Comparison of ENCODE assay signal across 9 cellular contexts in the genomic region with DNA sequence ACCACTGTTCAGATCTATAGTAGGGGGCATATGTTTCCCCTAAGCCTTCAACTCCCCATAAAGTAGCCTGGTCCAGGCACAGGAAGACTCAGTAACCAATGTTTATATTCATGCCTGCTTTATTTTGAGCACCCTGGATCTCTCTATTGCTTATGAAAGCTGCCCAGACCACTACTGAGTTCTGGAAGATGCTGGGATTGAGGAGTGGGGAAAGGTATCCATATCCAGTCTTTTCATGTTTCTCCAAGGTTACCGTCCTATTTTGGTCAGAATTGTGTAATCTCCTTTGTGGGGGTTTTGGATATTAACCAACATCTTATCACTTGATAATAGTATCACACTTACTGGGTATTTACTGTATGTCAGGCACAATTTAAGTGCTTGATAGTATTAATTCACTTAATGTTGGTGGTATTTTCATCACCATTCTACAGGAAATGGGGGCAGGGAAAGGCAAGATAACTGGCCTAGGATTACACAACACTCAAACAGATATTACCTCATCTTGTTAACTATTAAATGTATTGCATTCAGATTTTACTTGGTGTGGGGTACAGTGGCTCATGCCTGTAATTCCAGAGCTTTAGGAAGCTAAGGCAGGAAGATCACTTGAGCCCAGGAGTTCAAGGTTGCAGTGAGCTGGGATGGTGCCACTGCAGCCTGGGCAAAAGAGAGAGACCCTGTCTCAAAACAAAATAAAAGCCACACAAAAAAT. TPM values are rescaled to one million over a fixed set of nuclear protein-coding genes. Genes with fewer than 3 reads are reported as not detected.
DNase-seq lines count a peak whose midpoint lies in the region; ATAC-seq and TF ChIP-seq lines count a peak whose summit lies in the region.
"Had no signal": no experiment of that assay in that cellular context is flagged by ENCODE, and none has a peak within 500 bp of the region (broad histone marks: within the 10 kb centered on the region; RNA-seq: fewer than 3 reads in every experiment).

No MANE protein-coding gene starts in this region.

- no peak overlapping the region for H4K5ac ChIP-seq in mesendoderm (ENCODE audit: low read length)

- POLR2A ChIA-PET in HEK293 (lab: Yijun Ruan, JAX) (no interaction called here), WTC11 (lab: Charles Lee) (interaction anchor here (0.9 kb wide), 1 partner anchor 12 kb away, joined by 5 read pairs; no protein-coding TSS in a partner anchor)

- H3K56ac ChIP-seq in mesendoderm (ENCODE audit: low read length): no peak overlapping the region

- no peaks in the 10 kb centered on the region; a peak in 1 of 3 replicates for H3K36me3 ChIP-seq in HEK293 (ENCODE audit: control insufficient read depth in 2 of 2, insufficient read depth in 1 of 2, low read length in 2 of 2)
- no peaks in the 10 kb centered on the region for H3K36me3 ChIP-seq in left ventricle myocardium inferior
- H3K36me3 ChIP-seq in smooth muscle cell (ENCODE audit: low read depth): no peaks in the 10 kb centered on the region
- no peaks in the 10 kb centered on the region for H3K36me3 ChIP-seq in mesendoderm (ENCODE audit: control insufficient read depth, insufficient read depth, low read length)
- no peaks in the 10 kb centered on the region for H3K36me3 ChIP-seq in GM23338 (ENCODE audit: insufficient read depth)

- peaks cover 2% of the 10 kb centered on the region for H3K79me1 ChIP-seq in mesendoderm (ENCODE audit: low read length)

- H3K27ac ChIP-seq in HEK293 (ENCODE audit: extremely low read depth, low read depth, low read length): no peak overlapping the region
- H3K27ac ChIP-seq in left ventricle myocardium inferior (replicated peaks): peak overlapping the region; percentile 57
- peak overlapping the region; percentile 70 for H3K27ac ChIP-seq in smooth muscle cell (ENCODE audit: low read depth)
- no peak overlapping the region for H3K27ac ChIP-seq in mesendoderm (ENCODE audit: low read depth, low read length)
- no peak overlapping the region for H3K27ac ChIP-seq in GM23338 (ENCODE audit: low read depth)

- intact Hi-C loops in left ventricle myocardium inferior (cut with micrococcal nuclease): no loop called here

- no peak overlapping the region for H3K23ac ChIP-seq in mesendoderm (ENCODE audit: low read length)

- H3K27me3 Mint-ChIP-seq in WTC11 (ENCODE audit: low read depth): no peaks in the 10 kb centered on the region
- H3K27me3 Mint-ChIP-seq in GM23338 (ENCODE audit: insufficient read depth, low read depth, poor library complexity): no peaks in the 10 kb centered on the region
- H3K27me3 Mint-ChIP-seq: naive B cell had no signal

- H3K79me2 ChIP-seq in smooth muscle cell (ENCODE audit: low read depth): peaks cover 66% of the 10 kb centered on the region
- H3K79me2 ChIP-seq in mesendoderm (ENCODE audit: control insufficient read depth, insufficient read depth, low read length): no peaks in the 10 kb centered on the region
- H3K79me2 ChIP-seq in GM23338 (replicated peaks; ENCODE audit: insufficient read depth): peaks cover 7% of the 10 kb centered on the region; the same call in 1 of the 2 replicates

- H3K27ac Mint-ChIP-seq in WTC11 (no peak overlapping the region), GM23338 (no peak overlapping the region)

- H3K9me3 Mint-ChIP-seq in WTC11 (no peaks in the 10 kb centered on the region), GM23338 (no peaks in the 10 kb centered on the region)
- H3K9me3 Mint-ChIP-seq: naive B cell had no signal

- H3K4me3 ChIP-seq in HEK293 (ENCODE audit: low read depth, low read length): no peak overlapping the region
- H3K4me3 ChIP-seq in left ventricle myocardium inferior: no peak overlapping the region
- no peak overlapping the region for H3K4me3 ChIP-seq in smooth muscle cell
- H3K4me3 ChIP-seq in mesendoderm (ENCODE audit: low read length): no peak overlapping the region
- no peak overlapping the region for H3K4me3 ChIP-seq in GM23338

- no peaks in the 10 kb centered on the region for H3K9me3 ChIP-seq in HEK293 (ENCODE audit: control insufficient read depth, insufficient read depth, low read depth, low read length)
- H3K9me3 ChIP-seq in left ventricle myocardium inferior (replicated peaks): no peaks in the 10 kb centered on the region
- H3K9me3 ChIP-seq in smooth muscle cell (replicated peaks; ENCODE audit: low read depth): no peaks in the 10 kb centered on the region

- ATAC-seq in WTC11 (no peak), GM19395 (IDR thresholded peaks at IDR 0.05; ENCODE audit: unreplicated experiment) (no peak), GM23338 (no peak)

- H4K20me1 ChIP-seq in smooth muscle cell (ENCODE audit: low read depth) (peaks cover 45% of the 10 kb centered on the region), GM23338 (replicated peaks; ENCODE audit: insufficient read depth) (no peaks in the 10 kb centered on the region)

- CTCF ChIA-PET in HEK293 (lab: Yijun Ruan, JAX): interaction anchor here (0.6 to 2.1 kb wide), 2 partner anchors 10 to 1891 kb away, joined by 4 to 6 read pairs; no protein-coding TSS in a partner anchor
- CTCF ChIA-PET in WTC11 (lab: Charles Lee): no interaction called here

- H3K9ac ChIP-seq in smooth muscle cell (ENCODE audit: low read depth) (no peak overlapping the region), mesendoderm (ENCODE audit: low read length) (no peak overlapping the region)

- 20% methylated on average over 1 of the region's 1 CpG for WGBS in smooth muscle cell (ENCODE audit: low lambda C conversion rate)
- WGBS in mesendoderm (ENCODE audit: extremely low coverage, insufficient coverage, low lambda C conversion rate): no CpG with 5 or more reads among the region's 1 CpG

- DNase-seq in WTC11 (ENCODE audit: low spot score) (no peak), left ventricle myocardium inferior (no peak), smooth muscle cell (lab: John Stamatoyannopoulos, UW; ENCODE audit: unreplicated experiment) (no peak), mesendoderm (no peak), 8988T (no peak), GM23338 (ENCODE audit: low spot score) (no peak)
- DNase-seq: naive B cell had no signal

- H3K36me3 Mint-ChIP-seq in WTC11 (no peaks in the 10 kb centered on the region), GM23338 (ENCODE audit: low read depth) (no peaks in the 10 kb centered on the region)
- H3K36me3 Mint-ChIP-seq: naive B cell had no signal

- H3K4me1 ChIP-seq in HEK293 (ENCODE audit: control insufficient read depth, insufficient read depth, low read length) (peaks cover 4% of the 10 kb centered on the region), left ventricle myocardium inferior (peaks cover 78% of the 10 kb centered on the region), smooth muscle cell (ENCODE audit: low read depth) (peaks cover 5% of the 10 kb centered on the region), mesendoderm (ENCODE audit: control insufficient read depth, low read depth, low read length) (peaks cover 2% of the 10 kb centered on the region), GM23338 (ENCODE audit: insufficient read depth) (no peaks in the 10 kb centered on the region)

- TF ChIP-seq CTCF in HEK293 (tag by site-specific recombination; IDR thresholded peaks at IDR 0.05) (no peak), WTC11 (IDR thresholded peaks at IDR 0.05) (no peak), left ventricle myocardium inferior (IDR thresholded peaks at IDR 0.05; ENCODE audit: borderline replicate concordance) (no peak), smooth muscle cell (IDR thresholded peaks at IDR 0.05; ENCODE audit: borderline replicate concordance, insufficient read depth, poor library complexity, severe bottlenecking) (no peak), GM23338 (conservative IDR thresholded peaks at IDR 0.05; ENCODE audit: low read depth in 2 of 2) (no peak)

- H2BK15ac ChIP-seq in mesendoderm (replicated peaks; ENCODE audit: low read depth): no peak overlapping the region

- no peak overlapping the region for H3K4ac ChIP-seq in mesendoderm (ENCODE audit: low read depth, low read length)

- H3K18ac ChIP-seq in mesendoderm (ENCODE audit: low read length): no peak overlapping the region

- no peak overlapping the region for H2BK120ac ChIP-seq in mesendoderm (ENCODE audit: low read depth, low read length)

- H2BK5ac ChIP-seq in mesendoderm (ENCODE audit: low read length): no peak overlapping the region

- peak overlapping the region; percentile 34 for H3K4me2 ChIP-seq in smooth muscle cell
- no peak overlapping the region for H3K4me2 ChIP-seq in mesendoderm (ENCODE audit: low read length)
- no peak overlapping the region for H3K4me2 ChIP-seq in GM23338

- H3K4me1 Mint-ChIP-seq in WTC11: no peaks in the 10 kb centered on the region; the same call in 1 of the 2 replicates
- H3K4me1 Mint-ChIP-seq in GM23338: no peaks in the 10 kb centered on the region

- no peaks in the 10 kb centered on the region for H3K9me2 ChIP-seq in GM23338 (ENCODE audit: insufficient read depth)

- H3K4me3 Mint-ChIP-seq in WTC11: no peak overlapping the region
- H3K4me3 Mint-ChIP-seq in GM23338: no peak overlapping the region

- H2AFZ ChIP-seq in smooth muscle cell (ENCODE audit: low read depth) (no peak overlapping the region), GM23338 (no peak overlapping the region)

- H3K27me3 ChIP-seq in left ventricle myocardium inferior (ENCODE audit: low read depth) (no peaks in the 10 kb centered on the region), smooth muscle cell (ENCODE audit: low read depth) (no peaks in the 10 kb centered on the region), mesendoderm (ENCODE audit: insufficient read depth, low read length, poor library complexity) (no peaks in the 10 kb centered on the region), GM23338 (ENCODE audit: insufficient read depth) (no peaks in the 10 kb centered on the region)

- no peaks in the 10 kb centered on the region for H3F3A ChIP-seq in smooth muscle cell (ENCODE audit: low read depth)
- H3F3A ChIP-seq in GM23338 (replicated peaks; ENCODE audit: low read depth): no peaks in the 10 kb centered on the region

- no peak overlapping the region for H4K8ac ChIP-seq in mesendoderm (ENCODE audit: low read depth, low read length)

- no peak overlapping the region for H2AK5ac ChIP-seq in mesendoderm (ENCODE audit: low read length)

TF ChIP-seq in HEK293, 187 proteins besides CTCF, POLR2A, EP300 and RAD21 (continues in another document):
- TF ChIP-seq ZNF664 (tag by site-specific recombination; IDR thresholded peaks at IDR 0.05): peak; percentile 97
- no peak for TF ChIP-seq ZNF585B (tag by site-specific recombination; IDR thresholded peaks at IDR 0.05)

TF ChIP-seq in WTC11, 78 proteins besides CTCF, POLR2A, EP300 and RAD21:
- TF ChIP-seq GABPB1 (CRISPR knock-in tag; IDR thresholded peaks at IDR 0.05) (peak; percentile 27; the same call in 1 of the 2 replicates), ESRRA (CRISPR knock-in tag; IDR thresholded peaks at IDR 0.05; ENCODE audit: borderline replicate concordance) (no peak)

TF ChIP-seq in GM23338, 12 proteins besides CTCF, POLR2A, EP300 and RAD21:
- TF ChIP-seq STAT1 (IDR thresholded peaks at IDR 0.05; ENCODE audit: unreplicated experiment) (no peak), EZH2phosphoT487 (IDR thresholded peaks at IDR 0.05; ENCODE audit: unreplicated experiment) (no peak)

RNA-seq across cellular contexts. Expression of a gene that starts 36.3 kb away (rescaled TPM):
- total RNA-seq in WTC11 (2021): 7.3 to 9.4 TPM (median 8.7 TPM) in 3 replicates
- total RNA-seq in left ventricle myocardium inferior: 27.5 TPM
- total RNA-seq in smooth muscle cell: 16.5 and 18.1 TPM in 2 replicates
- 21.8 and 29.5 TPM in 2 replicates for polyA plus RNA-seq in smooth muscle cell
- 4.1 TPM for polyA plus RNA-seq in mesendoderm (2013, experiment 1 of 2)
- polyA plus RNA-seq in mesendoderm (2013, experiment 2 of 2): 3.9 TPM
- total RNA-seq in GM23338 (2014; rRNA removed; shearing (Covaris generic)): 5.6 and 8.2 TPM in 2 replicates
- polyA plus RNA-seq in GM23338 (2016; fragmentation: Nextera tagmentation; extraction: Ambion mirVana): 2.8 and 3.0 TPM in 2 replicates

Comparison
In these comparisons a context has a peak if more than half of its experiments do, and no peak if none do; other contexts are left out.
1. H3K27ac ChIP-seq: peak in left ventricle myocardium inferior (single experiment) and smooth muscle cell (single experiment); none in HEK293 (single experiment), mesendoderm (single experiment) and GM23338 (single experiment).